ENCODE assay signal across 14 cellular contexts in the genomic region with DNA sequence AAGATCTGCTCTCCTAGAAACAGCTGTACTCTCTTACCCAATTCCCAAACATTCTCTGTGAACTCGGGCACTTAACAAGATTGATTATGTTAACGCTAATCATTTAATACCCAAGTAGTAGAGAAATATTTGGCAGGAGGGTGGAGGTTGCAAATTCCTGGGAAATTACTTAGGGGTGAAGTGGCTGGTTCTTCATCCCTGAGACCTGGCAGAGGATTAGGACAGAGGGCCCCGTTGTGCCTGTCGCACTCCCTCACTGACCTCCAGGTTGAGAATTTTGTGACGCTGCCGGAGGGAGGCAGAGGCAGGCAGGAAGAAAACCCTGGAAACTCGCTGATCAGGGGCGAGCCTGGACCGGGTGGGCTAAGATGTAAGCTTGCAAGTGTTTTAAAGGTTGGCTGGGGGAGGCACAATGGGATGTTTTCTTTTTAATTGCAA.
DNase-seq lines count a peak whose midpoint lies in the region; ATAC-seq, FAIRE-seq and TF ChIP-seq lines count a peak whose summit lies in the region.
"Had no signal": no experiment of that assay in that cellular context is flagged by ENCODE, and none has a peak within 500 bp of the region (broad histone marks: within the 10 kb centered on the region; RNA-seq: fewer than 3 reads in every experiment).

No MANE protein-coding gene starts in this region.

- no peak for FAIRE-seq in A549 (lab: Jason Lieb, UNC)

- H3K14ac ChIP-seq in neuronal stem cell (ENCODE audit: low read length) = no peak overlapping the region

- WGBS in A549 (ENCODE audit: missing lambda C conversion rate) = 67% methylated on average over 9 of the region's 9 CpGs
- WGBS in neuronal stem cell (ENCODE audit: extremely low coverage in 2 of 2, insufficient read length in 2 of 2, insufficient replicate concordance in 1 of 2), 2 donors = no CpG with 5 or more reads among the region's 9 CpGs

- CTCF ChIA-PET in A549 (lab: Yijun Ruan, JAX) (interaction anchor here (0.9 to 1.7 kb wide), 5 partner anchors 10 to 567 kb away, joined by 3 to 5 read pairs (median 4); no protein-coding TSS in a partner anchor), RWPE1 (lab: Yijun Ruan, JAX) (interaction anchor here (0.5 kb wide), 1 partner anchor 605 kb away, joined by 3 read pairs; no protein-coding TSS in a partner anchor)

- H4K91ac ChIP-seq in neuronal stem cell (ENCODE audit: low read depth, low read length, poor library complexity) = no peak overlapping the region

- POLR2A ChIA-PET in A549 (lab: Yijun Ruan, JAX) (no interaction called here), RWPE1 (lab: Yijun Ruan, JAX; ENCODE audit: low non-redundant PET) (no interaction called here)

- no peak overlapping the region for H3K4ac ChIP-seq in neuronal stem cell (ENCODE audit: low read length)

- H3K27ac ChIP-seq in A549 (peak overlapping the region; percentile 73 to 90), neuronal stem cell (replicated peaks; ENCODE audit: low read length) (no peak overlapping the region), RWPE1 (no peak overlapping the region)

- no peak overlapping the region for H3K23ac ChIP-seq in neuronal stem cell (ENCODE audit: low read depth, low read length, poor library complexity)

- H3K4me2 ChIP-seq in A549 (peak overlapping the region; percentile 57), neuronal stem cell (ENCODE audit: insufficient read depth, low read length, poor library complexity, severe bottlenecking) (no peak overlapping the region)

- no peak for TF ChIP-seq RAD21 in A549 (conservative IDR thresholded peaks at IDR 0.05 in 1 of 2, IDR thresholded peaks at IDR 0.05 in 1 of 2)

- H3K36me3 ChIP-seq in neuronal stem cell (replicated peaks in 1 of 2; ENCODE audit: control insufficient read depth in 2 of 2, insufficient read depth in 2 of 2, low read length in 2 of 2) = no peaks in the 10 kb centered on the region

- TF ChIP-seq CTCF in A549 (IDR thresholded peaks at IDR 0.05) = no peak
- no peak for TF ChIP-seq CTCF in HFFc6 (IDR thresholded peaks at IDR 0.05)
- TF ChIP-seq CTCF in fibroblast of pulmonary artery (IDR thresholded peaks at IDR 0.05; ENCODE audit: low read length, missing control alignments) = no peak
- no peak for TF ChIP-seq CTCF in RWPE1 (conservative IDR thresholded peaks at IDR 0.05; ENCODE audit: low read depth)

- H3K4me1 Mint-ChIP-seq in HFFc6 (ENCODE audit: low read depth) = peaks cover 61% of the 10 kb centered on the region
- H3K4me1 Mint-ChIP-seq: activated CD8-positive, alpha-beta memory T cell treated with anti-CD3 and anti-CD28 coated beads, Interleukin-2, amount 10 ng/mL, durations not matched to agents 7 days and 5 days; activated naive CD8-positive, alpha-beta T cell treated with anti-CD3 and anti-CD28 coated beads, Interleukin-2, amount 50 U/mL, for 24 hours had no signal

- ATAC-seq in A549 = peak in 1 of 2 experiments; percentile 34; a peak in 3 of 6 replicates
- ATAC-seq: activated CD8-positive, alpha-beta memory T cell treated with anti-CD3 and anti-CD28 coated beads, Interleukin-2, amount 10 ng/mL, durations not matched to agents 7 days and 5 days; activated naive CD8-positive, alpha-beta T cell treated with anti-CD3 and anti-CD28 coated beads, Interleukin-2, amount 50 U/mL, for 24 hours; Panc1 had no signal

- peaks cover 2% of the 10 kb centered on the region for H3K79me1 ChIP-seq in neuronal stem cell (ENCODE audit: low read depth, low read length)

- H3K9me3 ChIP-seq in A549 (no peaks in the 10 kb centered on the region), neuronal stem cell (replicated peaks in 1 of 2; ENCODE audit: control insufficient read depth in 2 of 2, insufficient read depth in 1 of 2, low read depth in 1 of 2, low read length in 2 of 2) (no peaks in the 10 kb centered on the region)

- no peak overlapping the region for H2BK5ac ChIP-seq in neuronal stem cell (ENCODE audit: low read length)

- H3K27me3 ChIP-seq in neuronal stem cell (ENCODE audit: control insufficient read depth in 3 of 3, insufficient read depth in 3 of 3, low read depth in 1 of 3, low read length in 3 of 3) = no peaks in the 10 kb centered on the region

- H2BK12ac ChIP-seq in neuronal stem cell (ENCODE audit: low read length) = no peak overlapping the region

- no peak overlapping the region for H3K4me3 ChIP-seq in A549
- H3K4me3 ChIP-seq in fibroblast of pulmonary artery (replicated peaks; ENCODE audit: low read depth, low read length) = no peak overlapping the region
- H3K4me3 ChIP-seq in neuronal stem cell (ENCODE audit: low read length in 2 of 2) = no peak overlapping the region
- H3K4me3 ChIP-seq: skin epidermis had no signal

- H3K4me3 Mint-ChIP-seq in HFFc6 = peak overlapping the region; percentile 69
- H3K4me3 Mint-ChIP-seq: activated CD8-positive, alpha-beta memory T cell treated with anti-CD3 and anti-CD28 coated beads, Interleukin-2, amount 10 ng/mL, durations not matched to agents 7 days and 5 days; activated naive CD8-positive, alpha-beta T cell treated with anti-CD3 and anti-CD28 coated beads, Interleukin-2, amount 50 U/mL, for 24 hours had no signal

- no peak overlapping the region for H2AK5ac ChIP-seq in neuronal stem cell (ENCODE audit: low read depth, low read length)

- H2BK15ac ChIP-seq in neuronal stem cell (ENCODE audit: low read length) = no peak overlapping the region

- 0 out of 2 replicates have a peak, but pooled peaks cover 5% of the 10 kb centered on the region for H3K36me3 Mint-ChIP-seq in HFFc6 (ENCODE audit: low read depth)
- H3K36me3 Mint-ChIP-seq: activated CD8-positive, alpha-beta memory T cell treated with anti-CD3 and anti-CD28 coated beads, Interleukin-2, amount 10 ng/mL, durations not matched to agents 7 days and 5 days had no signal

- TF ChIP-seq POLR2A in A549 (IDR thresholded peaks at IDR 0.05; ENCODE audit: low read length) = no peak

- H3K9me3 Mint-ChIP-seq in HFFc6 = no peaks in the 10 kb centered on the region
- H3K9me3 Mint-ChIP-seq: activated naive CD8-positive, alpha-beta T cell treated with anti-CD3 and anti-CD28 coated beads, Interleukin-2, amount 50 U/mL, for 24 hours had no signal

- no peak overlapping the region for H4K8ac ChIP-seq in neuronal stem cell (ENCODE audit: low read depth, low read length)

- peaks cover 64% of the 10 kb centered on the region for H3K4me1 ChIP-seq in A549
- H3K4me1 ChIP-seq in neuronal stem cell (ENCODE audit: control insufficient read depth in 2 of 2, insufficient read depth in 1 of 2, low read depth in 1 of 2, low read length in 2 of 2) = peaks cover 60 to 66% of the 10 kb centered on the region in 2 donors

- no peak overlapping the region for H2AFZ ChIP-seq in neuronal stem cell (ENCODE audit: low read length)

- no peak overlapping the region for H2BK120ac ChIP-seq in neuronal stem cell (ENCODE audit: low read depth, low read length)

- TF ChIP-seq EP300 in A549 (IDR thresholded peaks at IDR 0.05) = no peak

- peaks cover 5% of the 10 kb centered on the region for H3K27me3 Mint-ChIP-seq in HFFc6 (ENCODE audit: insufficient read depth)

- no peak overlapping the region for H3K9ac ChIP-seq in neuronal stem cell (ENCODE audit: low read depth, low read length, poor library complexity)

- no peak overlapping the region for H3K18ac ChIP-seq in neuronal stem cell (ENCODE audit: low read length)

- H3K27ac Mint-ChIP-seq in HFFc6 = peak overlapping the region; percentile 84
- H3K27ac Mint-ChIP-seq: activated CD8-positive, alpha-beta memory T cell treated with anti-CD3 and anti-CD28 coated beads, Interleukin-2, amount 10 ng/mL, durations not matched to agents 7 days and 5 days; activated naive CD8-positive, alpha-beta T cell treated with anti-CD3 and anti-CD28 coated beads, Interleukin-2, amount 50 U/mL, for 24 hours had no signal

- DNase-seq in A549 (ENCODE audit: low read depth in 1 of 2, low spot score in 1 of 2) (no peak), HFFc6 (no peak), fibroblast of pulmonary artery (ENCODE audit: low read depth) (peak; percentile 36), neuronal stem cell (ENCODE audit: low spot score) (peak; percentile 45), NCI-H2107 treated with DMSO at 0.1 percent for 48 hours (lab: John Stamatoyannopoulos, UW; ENCODE audit: unreplicated experiment) (no peak), NCI-H1694 treated with DMSO at 0.1 percent for 48 hours (lab: John Stamatoyannopoulos, UW) (no peak), NCI-H187 treated with DMSO at 0.1 percent for 48 hours (lab: John Stamatoyannopoulos, UW) (no peak), RWPE1 (ENCODE audit: low spot score) (no peak)
- DNase-seq: activated CD8-positive, alpha-beta memory T cell treated with anti-CD3 and anti-CD28 coated beads, Interleukin-2, amount 10 ng/mL, durations not matched to agents 7 days and 5 days; activated naive CD8-positive, alpha-beta T cell treated with anti-CD3 and anti-CD28 coated beads, Interleukin-2, amount 50 U/mL, for 24 hours; effector CD4-positive, alpha-beta T cell; NCI-H2171 had no signal

TF ChIP-seq in A549, 52 proteins besides CTCF, POLR2A, EP300 and RAD21:
- TF ChIP-seq, protein P1, sequence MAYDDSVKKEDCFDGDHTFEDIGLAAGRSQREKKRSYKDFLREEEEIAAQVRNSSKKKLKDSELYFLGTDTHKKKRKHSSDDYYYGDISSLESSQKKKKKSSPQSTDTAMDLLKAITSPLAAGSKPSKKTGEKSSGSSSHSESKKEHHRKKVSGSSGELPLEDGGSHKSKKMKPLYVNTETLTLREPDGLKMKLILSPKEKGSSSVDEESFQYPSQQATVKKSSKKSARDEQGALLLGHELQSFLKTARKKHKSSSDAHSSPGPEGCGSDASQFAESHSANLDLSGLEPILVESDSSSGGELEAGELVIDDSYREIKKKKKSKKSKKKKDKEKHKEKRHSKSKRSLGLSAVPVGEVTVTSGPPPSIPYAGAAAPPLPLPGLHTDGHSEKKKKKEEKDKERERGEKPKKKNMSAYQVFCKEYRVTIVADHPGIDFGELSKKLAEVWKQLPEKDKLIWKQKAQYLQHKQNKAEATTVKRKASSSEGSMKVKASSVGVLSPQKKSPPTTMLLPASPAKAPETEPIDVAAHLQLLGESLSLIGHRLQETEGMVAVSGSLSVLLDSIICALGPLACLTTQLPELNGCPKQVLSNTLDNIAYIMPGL (CRISPR knock-in tag; IDR thresholded peaks at IDR 0.05; ENCODE audit: borderline replicate concordance) = no peak
- no peak for TF ChIP-seq CBX8 (IDR thresholded peaks at IDR 0.05)

Comparison
In these comparisons a context has a peak if more than half of its experiments do, and no peak if none do; other contexts are left out.
1. DNase-seq: peak in fibroblast of pulmonary artery (single experiment) and neuronal stem cell (single experiment); none in A549 (0 of 2), HFFc6 (single experiment), NCI-H2107 treated with DMSO at 0.1 percent for 48 hours (single experiment), NCI-H1694 treated with DMSO at 0.1 percent for 48 hours (single experiment), NCI-H187 treated with DMSO at 0.1 percent for 48 hours (single experiment) and RWPE1 (single experiment).
2. H3K27ac ChIP-seq: peak in A549 (2 of 2); none in neuronal stem cell (single experiment) and RWPE1 (single experiment).